In the genomic region with DNA sequence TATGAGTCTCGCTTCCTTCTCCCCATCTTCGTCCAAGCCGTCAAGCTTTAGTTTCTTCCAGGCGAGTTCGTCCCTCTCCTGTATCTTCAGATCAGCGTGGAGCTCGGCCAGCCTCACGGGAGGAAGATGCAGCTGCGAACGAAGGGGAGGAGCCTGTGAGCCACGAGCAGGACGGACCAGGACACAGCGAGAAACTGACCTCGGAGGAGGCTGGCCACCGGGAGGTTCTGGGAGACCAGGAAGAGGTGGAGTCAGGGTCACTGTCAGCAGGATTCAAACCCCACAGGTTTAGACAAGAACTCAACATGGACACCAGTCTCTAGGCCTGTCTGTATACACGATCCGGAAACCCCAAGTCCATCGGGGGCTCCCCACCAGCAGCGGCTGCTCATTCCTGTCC, we compare ENCODE assay signal across 1 cellular context.
TF ChIP-seq lines count a peak whose summit lies in the region.

No MANE protein-coding gene starts in this region.

TF ChIP-seq in HepG2, 621 proteins besides CTCF, POLR2A, EP300 and RAD21:
- TF ChIP-seq, protein P1, sequence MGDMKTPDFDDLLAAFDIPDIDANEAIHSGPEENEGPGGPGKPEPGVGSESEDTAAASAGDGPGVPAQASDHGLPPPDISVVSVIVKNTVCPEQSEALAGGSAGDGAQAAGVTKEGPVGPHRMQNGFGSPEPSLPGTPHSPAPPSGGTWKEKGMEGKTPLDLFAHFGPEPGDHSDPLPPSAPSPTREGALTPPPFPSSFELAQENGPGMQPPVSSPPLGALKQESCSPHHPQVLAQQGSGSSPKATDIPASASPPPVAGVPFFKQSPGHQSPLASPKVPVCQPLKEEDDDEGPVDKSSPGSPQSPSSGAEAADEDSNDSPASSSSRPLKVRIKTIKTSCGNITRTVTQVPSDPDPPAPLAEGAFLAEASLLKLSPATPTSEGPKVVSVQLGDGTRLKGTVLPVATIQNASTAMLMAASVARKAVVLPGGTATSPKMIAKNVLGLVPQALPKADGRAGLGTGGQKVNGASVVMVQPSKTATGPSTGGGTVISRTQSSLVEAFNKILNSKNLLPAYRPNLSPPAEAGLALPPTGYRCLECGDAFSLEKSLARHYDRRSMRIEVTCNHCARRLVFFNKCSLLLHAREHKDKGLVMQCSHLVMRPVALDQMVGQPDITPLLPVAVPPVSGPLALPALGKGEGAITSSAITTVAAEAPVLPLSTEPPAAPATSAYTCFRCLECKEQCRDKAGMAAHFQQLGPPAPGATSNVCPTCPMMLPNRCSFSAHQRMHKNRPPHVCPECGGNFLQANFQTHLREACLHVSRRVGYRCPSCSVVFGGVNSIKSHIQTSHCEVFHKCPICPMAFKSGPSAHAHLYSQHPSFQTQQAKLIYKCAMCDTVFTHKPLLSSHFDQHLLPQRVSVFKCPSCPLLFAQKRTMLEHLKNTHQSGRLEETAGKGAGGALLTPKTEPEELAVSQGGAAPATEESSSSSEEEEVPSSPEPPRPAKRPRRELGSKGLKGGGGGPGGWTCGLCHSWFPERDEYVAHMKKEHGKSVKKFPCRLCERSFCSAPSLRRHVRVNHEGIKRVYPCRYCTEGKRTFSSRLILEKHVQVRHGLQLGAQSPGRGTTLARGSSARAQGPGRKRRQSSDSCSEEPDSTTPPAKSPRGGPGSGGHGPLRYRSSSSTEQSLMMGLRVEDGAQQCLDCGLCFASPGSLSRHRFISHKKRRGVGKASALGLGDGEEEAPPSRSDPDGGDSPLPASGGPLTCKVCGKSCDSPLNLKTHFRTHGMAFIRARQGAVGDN (CRISPR knock-in tag; IDR thresholded peaks at IDR 0.05) = no peak
- TF ChIP-seq ZNF761 (CRISPR knock-in tag; conservative IDR thresholded peaks at IDR 0.05) = no peak
- TF ChIP-seq MIER3 (CRISPR knock-in tag; IDR thresholded peaks at IDR 0.05; ENCODE audit: borderline replicate concordance) = no peak
- no peak for TF ChIP-seq KDM4B (CRISPR knock-in tag; IDR thresholded peaks at IDR 0.05)
- no peak for TF ChIP-seq ZNF350 (CRISPR knock-in tag; IDR thresholded peaks at IDR 0.05; ENCODE audit: borderline replicate concordance, low read depth)
- TF ChIP-seq, protein P2, sequence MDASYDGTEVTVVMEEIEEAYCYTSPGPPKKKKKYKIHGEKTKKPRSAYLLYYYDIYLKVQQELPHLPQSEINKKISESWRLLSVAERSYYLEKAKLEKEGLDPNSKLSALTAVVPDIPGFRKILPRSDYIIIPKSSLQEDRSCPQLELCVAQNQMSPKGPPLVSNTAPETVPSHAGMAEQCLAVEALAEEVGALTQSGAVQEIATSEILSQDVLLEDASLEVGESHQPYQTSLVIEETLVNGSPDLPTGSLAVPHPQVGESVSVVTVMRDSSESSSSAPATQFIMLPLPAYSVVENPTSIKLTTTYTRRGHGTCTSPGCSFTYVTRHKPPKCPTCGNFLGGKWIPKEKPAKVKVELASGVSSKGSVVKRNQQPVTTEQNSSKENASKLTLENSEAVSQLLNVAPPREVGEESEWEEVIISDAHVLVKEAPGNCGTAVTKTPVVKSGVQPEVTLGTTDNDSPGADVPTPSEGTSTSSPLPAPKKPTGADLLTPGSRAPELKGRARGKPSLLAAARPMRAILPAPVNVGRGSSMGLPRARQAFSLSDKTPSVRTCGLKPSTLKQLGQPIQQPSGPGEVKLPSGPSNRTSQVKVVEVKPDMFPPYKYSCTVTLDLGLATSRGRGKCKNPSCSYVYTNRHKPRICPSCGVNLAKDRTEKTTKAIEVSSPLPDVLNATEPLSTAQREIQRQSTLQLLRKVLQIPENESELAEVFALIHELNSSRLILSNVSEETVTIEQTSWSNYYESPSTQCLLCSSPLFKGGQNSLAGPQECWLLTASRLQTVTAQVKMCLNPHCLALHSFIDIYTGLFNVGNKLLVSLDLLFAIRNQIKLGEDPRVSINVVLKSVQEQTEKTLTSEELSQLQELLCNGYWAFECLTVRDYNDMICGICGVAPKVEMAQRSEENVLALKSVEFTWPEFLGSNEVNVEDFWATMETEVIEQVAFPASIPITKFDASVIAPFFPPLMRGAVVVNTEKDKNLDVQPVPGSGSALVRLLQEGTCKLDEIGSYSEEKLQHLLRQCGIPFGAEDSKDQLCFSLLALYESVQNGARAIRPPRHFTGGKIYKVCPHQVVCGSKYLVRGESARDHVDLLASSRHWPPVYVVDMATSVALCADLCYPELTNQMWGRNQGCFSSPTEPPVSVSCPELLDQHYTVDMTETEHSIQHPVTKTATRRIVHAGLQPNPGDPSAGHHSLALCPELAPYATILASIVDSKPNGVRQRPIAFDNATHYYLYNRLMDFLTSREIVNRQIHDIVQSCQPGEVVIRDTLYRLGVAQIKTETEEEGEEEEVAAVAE (CRISPR knock-in tag; IDR thresholded peaks at IDR 0.05; ENCODE audit: borderline replicate concordance) = no peak
